8 cellular contexts compared by ENCODE assay signal in genomic region chr5:172983542-172984243, GRCh38. TPM values are rescaled to one million over a fixed set of nuclear protein-coding genes. Genes with fewer than 3 reads are reported as not detected.
DNase-seq lines count a peak whose midpoint lies in the region; ATAC-seq, FAIRE-seq and TF ChIP-seq lines count a peak whose summit lies in the region.

Gene ATP6V0E1 (plus strand): TSS chr5:172983771. CDS start chr5:172983861, 90 bp downstream.

- H3K9me3 ChIP-seq in AG04450 (ENCODE audit: control insufficient read depth, insufficient read depth, low read length): no peaks in the 10 kb centered on the region
- H3K9me3 ChIP-seq in mammary epithelial cell (replicated peaks; ENCODE audit: insufficient read depth, low read length): no peaks in the 10 kb centered on the region
- no peaks in the 10 kb centered on the region for H3K9me3 ChIP-seq in iPS-20b (ENCODE audit: insufficient read depth, low read depth, low read length)
- no peaks in the 10 kb centered on the region for H3K9me3 ChIP-seq in small intestine (ENCODE audit: control insufficient read depth, low read depth)

- peak within 1 kb of the TSS; percentile 77 for H3K4me2 ChIP-seq in mammary epithelial cell (ENCODE audit: insufficient read depth, low read depth, low read length)

- DNase-seq in AG04450 (ENCODE audit: low read depth, low spot score) (peak; percentile 60), NCI-H2227 treated with DMSO at 0.1 percent for 48 hours (lab: John Stamatoyannopoulos, UW) (peak; percentile 81), mammary epithelial cell (peak; percentile 92), small intestine (peak; percentile 94)

- H4K20me1 ChIP-seq in mammary epithelial cell (ENCODE audit: insufficient read depth, low read length): no peaks in the 10 kb centered on the region

- CTCF ChIA-PET in AG04450 (lab: Charles Lee): interaction anchor here (0.6 to 2.9 kb wide), 17 partner anchors 12 to 310 kb away, joined by 3 to 19 read pairs (median 5); partner anchors contain the start of gene BNIP1
- CTCF ChIA-PET in mammary epithelial cell (lab: Charles Lee; ENCODE audit: low non-redundant PET): interaction anchor here (0.6 to 0.9 kb wide), 2 partner anchors 24 to 161 kb away, joined by 3 to 4 read pairs; partner anchors contain the start of gene RPL26L1

- WGBS in mammary epithelial cell (ENCODE audit: low coverage, missing lambda C conversion rate): 0% methylated on average over 14 of the region's 49 CpGs
- 0 to 1% (median 0%) methylated on average over 40 to 49 of the region's 49 CpGs for WGBS in small intestine, 3 donors

- H3K36me3 ChIP-seq in mammary epithelial cell (ENCODE audit: insufficient read depth, low read length) (peaks cover 6% of the 10 kb centered on the region), iPS-20b (ENCODE audit: insufficient read depth, low read depth, low read length) (peaks cover 19% of the 10 kb centered on the region; the same call in 1 of the 2 replicates), small intestine (ENCODE audit: control insufficient read depth in 2 of 2, insufficient read depth in 2 of 2, low read length in 2 of 2) (peaks cover 0 to 2% of the 10 kb centered on the region in 2 donors)

- H3K4me1 ChIP-seq in mammary epithelial cell (ENCODE audit: insufficient read depth, low read length) (peaks cover 11% of the 10 kb centered on the region), iPS-20b (ENCODE audit: insufficient read depth, low read length) (0 out of 2 replicates have a peak, but pooled peaks cover 5% of the 10 kb centered on the region), small intestine (ENCODE audit: control insufficient read depth in 2 of 2, insufficient read depth in 1 of 2, low read depth in 1 of 2, low read length in 1 of 2) (peaks cover 0 to 7% of the 10 kb centered on the region in 2 donors)

- peak within 1 kb of the TSS; percentile 86 for H2AFZ ChIP-seq in mammary epithelial cell (ENCODE audit: low read depth, low read length)

- TSS peak; percentile 62 for BruUV-seq in mammary epithelial cell (replicated peaks; lab: Mats Ljungman, UMichigan)

- peak; percentile 75 for ATAC-seq in GM18873 (IDR thresholded peaks at IDR 0.05; ENCODE audit: low FRiP score, unreplicated experiment)
- ATAC-seq in HG03135 (IDR thresholded peaks at IDR 0.05; ENCODE audit: unreplicated experiment): peak; percentile 90

- dilution Hi-C loops in mammary epithelial cell (cut with HindIII; ENCODE audit: low sequenced_read_pairs): no loop called here

- peak within 1 kb of the TSS; percentile 96 for H3K4me3 ChIP-seq in AG04450 (ENCODE audit: low read depth, low read length)
- H3K4me3 ChIP-seq in WI38 (ENCODE audit: low read depth, low read length): peak within 1 kb of the TSS; percentile 98
- H3K4me3 ChIP-seq in mammary epithelial cell (replicated peaks in 1 of 3; ENCODE audit: insufficient read depth in 1 of 3, low read depth in 2 of 3, low read length in 3 of 3): peak within 1 kb of the TSS; percentile 58 to 92 (median 78)
- H3K4me3 ChIP-seq in iPS-20b (ENCODE audit: low read length): peak within 1 kb of the TSS; percentile 95
- H3K4me3 ChIP-seq in small intestine (ENCODE audit: low read depth in 1 of 2, low read length in 2 of 2): peak within 1 kb of the TSS; percentile 66 to 82

- peaks cover 52% of the 10 kb centered on the region for H3K79me2 ChIP-seq in mammary epithelial cell (ENCODE audit: insufficient read depth, low read length)

- FAIRE-seq in small intestine (lab: Jason Lieb, UNC): no peak

- in situ Hi-C loops in mammary epithelial cell (cut with MboI; ENCODE audit: low sequenced_read_pairs in 2 of 2): loop anchor here (25.0 kb wide), 3 partner anchors 154 to 579 kb away; partner anchors contain the start of gene BNIP1 (in 1 of the 2)

- intact Hi-C loops in mammary epithelial cell (cut with micrococcal nuclease): loop anchor here (1.0 to 5.0 kb wide), 5 partner anchors 74 to 584 kb away; partner anchors contain the start of gene BNIP1

- H3K27me3 ChIP-seq in AG04450 (ENCODE audit: control insufficient read depth, insufficient read depth, low read length) (no peaks in the 10 kb centered on the region), mammary epithelial cell (ENCODE audit: insufficient read depth, low read length) (no peaks in the 10 kb centered on the region), iPS-20b (ENCODE audit: insufficient read depth, low read length) (no peaks in the 10 kb centered on the region), small intestine (ENCODE audit: control insufficient read depth in 2 of 2, insufficient read depth in 2 of 2, low read length in 2 of 2) (no peaks in the 10 kb centered on the region)

- TF ChIP-seq CTCF in AG04450 (IDR thresholded peaks at IDR 0.05; ENCODE audit: low read depth, low read length) (no peak), WI38 (IDR thresholded peaks at IDR 0.05; ENCODE audit: low read depth, low read length) (no peak), mammary epithelial cell (conservative IDR thresholded peaks at IDR 0.05 in 1 of 2, IDR thresholded peaks at IDR 0.05 in 1 of 2; ENCODE audit: extremely low read depth in 1 of 2, insufficient read depth in 1 of 2, low read depth in 1 of 2, low read length in 2 of 2) (no peak)

- peak within 1 kb of the TSS; percentile 97 for H3K9ac ChIP-seq in mammary epithelial cell (ENCODE audit: insufficient read depth, low read length)
- peak within 1 kb of the TSS; percentile 93 for H3K9ac ChIP-seq in iPS-20b (ENCODE audit: low read depth, low read length)

- peak within 1 kb of the TSS; percentile 95 for H3K27ac ChIP-seq in AG04450 (ENCODE audit: low read depth, low read length)
- H3K27ac ChIP-seq in mammary epithelial cell (ENCODE audit: insufficient read depth, low read depth, low read length): peak within 1 kb of the TSS; percentile 91
- peak within 1 kb of the TSS; percentile 62 for H3K27ac ChIP-seq in iPS-20b (ENCODE audit: low read length)
- peak within 1 kb of the TSS; percentile 78 to 94 for H3K27ac ChIP-seq in small intestine (ENCODE audit: low read depth in 1 of 2, low read length in 1 of 2)

- POLR2A ChIA-PET in AG04450 (lab: Yijun Ruan, JAX): interaction anchor here (0.5 to 2.0 kb wide), 12 partner anchors 9 to 346 kb away, joined by 3 to 25 read pairs (median 4); partner anchors contain the start of gene RPL26L1

RNA-seq across cellular contexts. Expression of gene ATP6V0E1, which starts in this region (rescaled TPM):
- polyA plus RNA-seq in AG04450 (2011; rRNA removed) (583 and 610 TPM in 2 replicates), mammary epithelial cell (213 TPM), small intestine (100 to 1,000 TPM; 170 to 230 (median 203) TPM)
- 182 and 220 TPM in 2 replicates for polyA minus RNA-seq in AG04450 (2011; rRNA and poly(A)+ RNA removed)
- total RNA-seq in mammary epithelial cell: 100 to 1,000 TPM; 147 to 154 TPM
- polyA minus RNA-seq in mammary epithelial cell: 157 TPM

Comparison
In these comparisons a context has a peak if more than half of its experiments do, and no peak if none do; other contexts are left out.
1. Peak in every context shown above with its lines: DNase-seq, ATAC-seq, H3K4me3 ChIP-seq and H3K27ac ChIP-seq.